ENCODE assay signal across 7 cellular contexts in the genomic region with DNA sequence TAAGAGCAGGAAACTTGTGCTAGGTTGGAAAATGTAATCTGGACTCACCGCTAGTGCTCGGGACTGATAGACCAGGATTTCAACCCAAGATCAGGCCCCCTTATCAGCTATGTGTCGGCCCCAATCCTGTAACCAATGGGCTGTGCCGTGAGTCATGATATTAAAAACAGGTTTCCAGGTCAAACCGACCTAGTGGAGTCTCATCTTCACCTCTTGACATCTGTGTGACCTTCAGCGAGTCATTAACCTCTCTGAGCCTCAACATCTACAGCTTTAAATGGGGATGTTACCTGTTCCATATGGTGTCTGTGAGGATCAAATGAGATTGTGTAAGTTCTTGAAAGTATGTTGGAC. TPM values are rescaled to one million over a fixed set of nuclear protein-coding genes. Genes with fewer than 3 reads are reported as not detected.
DNase-seq lines count a peak whose midpoint lies in the region; ATAC-seq and TF ChIP-seq lines count a peak whose summit lies in the region.

No MANE protein-coding gene starts in this region.

- no peaks in the 10 kb centered on the region for H3K9me3 ChIP-seq in testis

- peak overlapping the region; percentile 86 to 95 for H3K4me3 ChIP-seq in testis

- peak overlapping the region; percentile 95 for H3K4me3 Mint-ChIP-seq in activated naive CD8-positive, alpha-beta T cell treated with anti-CD3 and anti-CD28 coated beads for 36 hours

- WGBS in testis, 2 donors = 0 to 3% methylated on average over 6 of the region's 6 CpGs

- peaks cover 37% of the 10 kb centered on the region for H3K4me1 Mint-ChIP-seq in activated naive CD8-positive, alpha-beta T cell treated with anti-CD3 and anti-CD28 coated beads for 36 hours

- no peak for TF ChIP-seq CTCF in testis (IDR thresholded peaks at IDR 0.05)

- ATAC-seq in GM18502 (IDR thresholded peaks at IDR 0.05; ENCODE audit: poor library complexity, unreplicated experiment) = peak; percentile 5
- ATAC-seq in HG03135 (IDR thresholded peaks at IDR 0.05; ENCODE audit: unreplicated experiment) = peak; percentile 5

- intact Hi-C loops in testis (cut with DNase I; ENCODE audit: low total_unique reads) = loop anchor here (10.0 kb wide), 1 partner anchor 133 kb away; no protein-coding TSS in a partner anchor

- no peaks in the 10 kb centered on the region for H3K27me3 ChIP-seq in testis

- peaks cover 20% of the 10 kb centered on the region for H3K4me1 ChIP-seq in testis

- TF ChIP-seq POLR2A in testis (IDR thresholded peaks at IDR 0.05) = no peak

- H3K27ac ChIP-seq in testis = peak overlapping the region in 1 of 2 donors; percentile 70

- H3K36me3 ChIP-seq in testis (ENCODE audit: low read depth, missing control alignments) = no peaks in the 10 kb centered on the region

- peak overlapping the region; percentile 96 for H3K27ac Mint-ChIP-seq in activated naive CD8-positive, alpha-beta T cell treated with anti-CD3 and anti-CD28 coated beads for 36 hours

- no peaks in the 10 kb centered on the region for H3K9me3 Mint-ChIP-seq in activated naive CD8-positive, alpha-beta T cell treated with anti-CD3 and anti-CD28 coated beads for 36 hours

- no peak for DNase-seq in activated naive CD8-positive, alpha-beta T cell treated with anti-CD3 and anti-CD28 coated beads for 36 hours
- DNase-seq in kidney glomerular epithelial cell (lab: John Stamatoyannopoulos, UW) (peak; percentile 24), testis (no peak), amniotic stem cell (lab: John Stamatoyannopoulos, UW) (no peak), putamen (ENCODE audit: low spot score) (no peak)

- H3K27me3 Mint-ChIP-seq in activated naive CD8-positive, alpha-beta T cell treated with anti-CD3 and anti-CD28 coated beads for 36 hours = no peaks in the 10 kb centered on the region

- peaks cover 32% of the 10 kb centered on the region for H3K36me3 Mint-ChIP-seq in activated naive CD8-positive, alpha-beta T cell treated with anti-CD3 and anti-CD28 coated beads for 36 hours

RNA-seq across cellular contexts. Expression of a gene that starts 0.5 kb away (rescaled TPM):
- 10 to 100 TPM; 59.0 to 59.8 TPM for total RNA-seq in activated naive CD8-positive, alpha-beta T cell treated with anti-CD3 and anti-CD28 coated beads for 36 hours
- total RNA-seq in testis = 10 to 100 TPM; 25.8 to 36.6 TPM
- polyA plus RNA-seq in testis (ENCODE audit: insufficient read depth, low read depth, low replicate concordance) = 15.4 TPM

RNA-seq across cellular contexts. Expression of a gene that starts 0.7 kb away (rescaled TPM):
- 10 to 100 TPM; 14.4 to 15.1 TPM for total RNA-seq in activated naive CD8-positive, alpha-beta T cell treated with anti-CD3 and anti-CD28 coated beads for 36 hours
- total RNA-seq in testis = 10 to 100 TPM; 11.6 to 14.3 TPM
- polyA plus RNA-seq in testis (ENCODE audit: insufficient read depth, low read depth, low replicate concordance) = 15.5 TPM
